ENCODE assay signal across 1 cellular context in genomic region chr15:72231066-72231846, GRCh38.
TF ChIP-seq lines count a peak whose summit lies in the region.

TSS of gene PKM (minus strand) at chr15:72231190. CDS start at chr15:72219097, 12,093 bp downstream.

TF ChIP-seq in GM12878, 131 proteins besides CTCF, POLR2A, EP300 and RAD21 (continued from another document and continues in another):
- TF ChIP-seq SKIL (IDR thresholded peaks at IDR 0.05; ENCODE audit: low read depth, poor library complexity, severe bottlenecking) (no peak), ZNF384 (IDR thresholded peaks at IDR 0.05; ENCODE audit: borderline replicate concordance, low read depth, low read length) (no peak), SMAD1 (IDR thresholded peaks at IDR 0.05; ENCODE audit: low read depth, partially characterized antibody) (no peak), WRNIP1 (IDR thresholded peaks at IDR 0.05; ENCODE audit: borderline replicate concordance, low read depth, low read length) (no peak), YY1 (IDR thresholded peaks at IDR 0.05; ENCODE audit: low read depth, low read length) (peak; percentile 76), SMAD5 (IDR thresholded peaks at IDR 0.05; ENCODE audit: low read depth) (peak; percentile 96), ZSCAN29 (IDR thresholded peaks at IDR 0.05) (peak; percentile 77; the same call in 1 of the 2 replicates), ZNF207 (IDR thresholded peaks at IDR 0.05; ENCODE audit: borderline replicate concordance) (peak; percentile 86; the same call in 1 of the 2 replicates), ESRRA (IDR thresholded peaks at IDR 0.05; ENCODE audit: low read length) (peak; percentile 83; the same call in 1 of the 2 replicates), E4F1 (IDR thresholded peaks at IDR 0.05; ENCODE audit: borderline replicate concordance, partially characterized antibody) (peak; percentile 24), SREBF1 (IDR thresholded peaks at IDR 0.05; ENCODE audit: low read length) (no peak), SIX5 (IDR thresholded peaks at IDR 0.05; ENCODE audit: low read depth, low read length, severe bottlenecking) (peak; percentile 4), POU2F2 (IDR thresholded peaks at IDR 0.05; ENCODE audit: borderline replicate concordance, low read depth, low read length) (peak; percentile 97), IRF4 (IDR thresholded peaks at IDR 0.05; ENCODE audit: low read depth, low read length) (0 out of 2 replicates have a peak, but pooled peaks have one; percentile 28), NR2C2 (IDR thresholded peaks at IDR 0.05; ENCODE audit: borderline replicate concordance, control insufficient read depth, insufficient read length, low read depth) (no peak), ZBTB40 (IDR thresholded peaks at IDR 0.05; ENCODE audit: borderline replicate concordance) (peak; percentile 29; the same call in 1 of the 2 replicates), FOS (IDR thresholded peaks at IDR 0.05; ENCODE audit: borderline replicate concordance, extremely low read depth, insufficient read length) (no peak), E2F8 (IDR thresholded peaks at IDR 0.05; ENCODE audit: low read depth, partially characterized antibody) (no peak), KLF5 (IDR thresholded peaks at IDR 0.05; ENCODE audit: partially characterized antibody) (peak; percentile 74), RFX5 (IDR thresholded peaks at IDR 0.05; ENCODE audit: low read depth, low read length) (0 out of 2 replicates have a peak, but pooled peaks have one; percentile 51), TCF12 (IDR thresholded peaks at IDR 0.05; ENCODE audit: low read depth, low read length) (peak; percentile 93; the same call in 1 of the 2 replicates), POLR2AphosphoS5 (IDR thresholded peaks at IDR 0.05; ENCODE audit: low read length) (peak; percentile 100), TCF3 (IDR thresholded peaks at IDR 0.05; ENCODE audit: borderline replicate concordance, insufficient read depth, low read depth, low read length) (peak; percentile 97), HDGF (IDR thresholded peaks at IDR 0.05) (peak; percentile 50; the same call in 1 of the 2 replicates), CBX3 (IDR thresholded peaks at IDR 0.05; ENCODE audit: borderline replicate concordance, low read depth) (no peak), SUZ12 (IDR thresholded peaks at IDR 0.05; ENCODE audit: unreplicated experiment) (no peak), PAX5 (IDR thresholded peaks at IDR 0.05; ENCODE audit: borderline replicate concordance, low read depth, low read length) (peak; percentile 71; the same call in 1 of the 2 replicates), CEBPZ (IDR thresholded peaks at IDR 0.05; ENCODE audit: low read depth, low read length) (no peak), BMI1 (IDR thresholded peaks at IDR 0.05; ENCODE audit: borderline replicate concordance) (no peak), POLR2AphosphoS2 (IDR thresholded peaks at IDR 0.05; ENCODE audit: low read depth, low read length) (peak; percentile 99), EED (IDR thresholded peaks at IDR 0.05; ENCODE audit: low read depth) (no peak; the same call in none of the 2 replicates), ETV6 (conservative IDR thresholded peaks at IDR 0.05 in 1 of 2, IDR thresholded peaks at IDR 0.05 in 1 of 2; ENCODE audit: borderline replicate concordance in 1 of 2, low read depth in 1 of 2) (peak in 1 of 2 experiments; percentile 55; a peak in 2 of 4 replicates), NR2C1 (IDR thresholded peaks at IDR 0.05) (peak; percentile 79), MTA3 (IDR thresholded peaks at IDR 0.05; ENCODE audit: borderline replicate concordance, low read length) (no peak), BACH1 (IDR thresholded peaks at IDR 0.05; ENCODE audit: borderline replicate concordance) (peak; percentile 86; the same call in 1 of the 2 replicates), PBX3 (IDR thresholded peaks at IDR 0.05; ENCODE audit: insufficient replicate concordance, low read depth, low read length) (peak; percentile 74), TBL1XR1 (IDR thresholded peaks at IDR 0.05; ENCODE audit: low read depth, low read length) (peak; percentile 56), ASH2L (IDR thresholded peaks at IDR 0.05; ENCODE audit: borderline replicate concordance, low read depth) (peak; percentile 58; the same call in 1 of the 2 replicates), TARDBP (IDR thresholded peaks at IDR 0.05; ENCODE audit: borderline replicate concordance) (peak; percentile 83; the same call in 1 of the 2 replicates), BCL3 (IDR thresholded peaks at IDR 0.05; ENCODE audit: borderline replicate concordance, insufficient read depth, low read depth, low read length, poor library complexity, severe bottlenecking) (peak; percentile 77), HDAC6 (IDR thresholded peaks at IDR 0.05; ENCODE audit: unreplicated experiment) (no peak), SMARCA5 (IDR thresholded peaks at IDR 0.05) (peak; percentile 79)
